ENCODE assay signal across 8 cellular contexts in the genomic region with DNA sequence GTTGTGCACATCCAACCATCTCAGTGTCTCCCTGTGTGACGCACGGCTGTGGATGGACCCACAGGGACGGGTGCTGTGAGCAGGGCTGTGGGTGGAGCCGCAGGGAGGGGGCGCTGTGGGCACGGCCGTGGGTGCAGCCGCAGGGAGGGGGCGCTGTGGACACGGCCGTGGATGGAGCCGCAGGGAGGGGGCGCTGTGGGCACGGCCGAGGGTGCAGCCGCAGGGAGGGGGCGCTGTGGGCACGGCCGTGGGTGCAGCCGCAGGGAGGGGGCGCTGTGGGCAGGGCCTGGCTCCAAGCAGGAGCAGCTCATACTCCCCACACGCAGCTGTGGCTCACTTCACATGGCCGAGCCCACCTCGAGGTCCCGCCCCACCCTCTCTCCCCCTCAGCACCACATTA. TPM values are rescaled to one million over a fixed set of nuclear protein-coding genes. Genes with fewer than 3 reads are reported as not detected.
DNase-seq lines count a peak whose midpoint lies in the region; ATAC-seq and TF ChIP-seq lines count a peak whose summit lies in the region.

No MANE protein-coding gene starts in this region.

- H3K9me3 Mint-ChIP-seq in CD4-positive, alpha-beta T cell = no peaks in the 10 kb centered on the region
- H3K9me3 Mint-ChIP-seq in glutamatergic neuron (ENCODE audit: unreplicated experiment) = peaks cover 5% of the 10 kb centered on the region

- peak in 3 of 10 experiments; percentile 11 to 41 (median 41) for DNase-seq in CD4-positive, alpha-beta T cell
- peak; percentile 10 for DNase-seq in activated naive CD4-positive, alpha-beta T cell treated with Interleukin-2 at 50 U/mL for 16 hours
- DNase-seq in glutamatergic neuron (peak; percentile 70), posterior vena cava (ENCODE audit: low spot score) (peak; percentile 90), NCI-H510A treated with DMSO at 0.1 percent for 48 hours (lab: John Stamatoyannopoulos, UW) (no peak), retina (no peak)

- TF ChIP-seq CTCF in CD4-positive, alpha-beta T cell (IDR thresholded peaks at IDR 0.05) = no peak
- TF ChIP-seq CTCF in glutamatergic neuron (IDR thresholded peaks at IDR 0.05; ENCODE audit: partially characterized antibody, unreplicated experiment) = peak; percentile 64

- TF ChIP-seq RAD21 in Ishikawa (IDR thresholded peaks at IDR 0.05; ENCODE audit: low read depth) = peak; percentile 55

- H3K4me1 Mint-ChIP-seq in CD4-positive, alpha-beta T cell (ENCODE audit: low read depth) = peaks cover 7% of the 10 kb centered on the region
- peaks cover 11% of the 10 kb centered on the region for H3K4me1 Mint-ChIP-seq in glutamatergic neuron (ENCODE audit: low read depth, unreplicated experiment)

- no peak overlapping the region for H3K27ac Mint-ChIP-seq in CD4-positive, alpha-beta T cell
- no peak overlapping the region for H3K27ac Mint-ChIP-seq in glutamatergic neuron (ENCODE audit: unreplicated experiment)

- H3K4me3 Mint-ChIP-seq in CD4-positive, alpha-beta T cell = no peak overlapping the region
- H3K4me3 Mint-ChIP-seq in glutamatergic neuron (ENCODE audit: unreplicated experiment) = no peak overlapping the region

- intact Hi-C loops in CD4-positive, alpha-beta T cell (cut with DNase I, micrococcal nuclease) = loop anchor here (5.0 to 10.0 kb wide), 2 partner anchors 51 to 339 kb away; a partner anchor contains a TSS
- intact Hi-C loops in posterior vena cava (cut with DNase I) = loop anchor here (5.0 kb wide), 2 partner anchors 51 to 66 kb away; a partner anchor contains a TSS

- H3K27me3 ChIP-seq in CD4-positive, alpha-beta T cell (ENCODE audit: control insufficient read depth, insufficient read depth, low read length) = no peaks in the 10 kb centered on the region

- no peaks in the 10 kb centered on the region for H3K36me3 Mint-ChIP-seq in CD4-positive, alpha-beta T cell (ENCODE audit: low read depth)
- H3K36me3 Mint-ChIP-seq in glutamatergic neuron (ENCODE audit: unreplicated experiment) = no peaks in the 10 kb centered on the region

- CTCF ChIA-PET in CD4-positive, alpha-beta T cell (lab: Charles Lee) = interaction anchor here (0.6 to 2.1 kb wide), 18 partner anchors 18 to 344 kb away, joined by 3 to 14 read pairs (median 3); a partner anchor contains a TSS

- no peak for TF ChIP-seq EP300 in Ishikawa (IDR thresholded peaks at IDR 0.05; ENCODE audit: borderline replicate concordance)

- ATAC-seq in CD4-positive, alpha-beta T cell (ENCODE audit: poor library complexity) = peak; percentile 73
- peak; percentile 48 for ATAC-seq in GM18907 (IDR thresholded peaks at IDR 0.05; ENCODE audit: unreplicated experiment)

- POLR2A ChIA-PET in CD4-positive, alpha-beta T cell (lab: Charles Lee) = no interaction called here

- no peaks in the 10 kb centered on the region for H3K9me3 ChIP-seq in CD4-positive, alpha-beta T cell (ENCODE audit: control insufficient read depth, low read length)

- H3K27me3 Mint-ChIP-seq in CD4-positive, alpha-beta T cell = no peaks in the 10 kb centered on the region
- H3K27me3 Mint-ChIP-seq in glutamatergic neuron (ENCODE audit: unreplicated experiment) = peaks cover 5% of the 10 kb centered on the region

- H3K27ac ChIP-seq in CD4-positive, alpha-beta T cell (ENCODE audit: low read depth, low read length) = no peak overlapping the region

TF ChIP-seq in Ishikawa, 13 proteins besides CTCF, POLR2A, EP300 and RAD21:
- TF ChIP-seq CEBPB (IDR thresholded peaks at IDR 0.05) = no peak

RNA-seq across cellular contexts. Expression of a gene that starts 6.0 kb away (rescaled TPM):
- 1 to 10 TPM; 4.2 to 4.9 TPM for total RNA-seq in CD4-positive, alpha-beta T cell
- total RNA-seq in glutamatergic neuron (ENCODE audit: unreplicated experiment) (131 TPM), posterior vena cava (10 to 100 TPM; 11.5 to 11.6 TPM)

RNA-seq across cellular contexts. Expression of a gene that starts 14.7 kb away (rescaled TPM):
- 1 to 10 TPM; 1.2 to 1.3 TPM for total RNA-seq in CD4-positive, alpha-beta T cell
- total RNA-seq in glutamatergic neuron (ENCODE audit: unreplicated experiment) (88.5 TPM), posterior vena cava (10 to 100 TPM; 10.4 to 13.2 TPM)

RNA-seq across cellular contexts. Expression of a gene that starts 25.1 kb away (rescaled TPM):
- 10 to 100 TPM; 87.3 to 88.7 TPM for total RNA-seq in CD4-positive, alpha-beta T cell
- total RNA-seq in glutamatergic neuron (ENCODE audit: unreplicated experiment) (88.2 TPM), posterior vena cava (10 to 100 TPM; 14.1 to 23.6 TPM)

RNA-seq across cellular contexts. Expression of a gene that starts 31.3 kb away (rescaled TPM):
- 1 to 10 TPM; 2.8 to 3.9 TPM for total RNA-seq in CD4-positive, alpha-beta T cell
- total RNA-seq in glutamatergic neuron (ENCODE audit: unreplicated experiment) (95.2 TPM), posterior vena cava (100 to 1,000 TPM; 108 to 125 TPM)

RNA-seq across cellular contexts. Expression of a gene that starts 31.3 kb away (rescaled TPM):
- total RNA-seq in CD4-positive, alpha-beta T cell = 100 to 1,000 TPM; 124 to 126 TPM
- total RNA-seq in glutamatergic neuron (ENCODE audit: unreplicated experiment) (51.0 TPM), posterior vena cava (10 to 100 TPM; 20.6 to 23.4 TPM)

Comparison
In these comparisons a context has a peak if more than half of its experiments do, and no peak if none do; other contexts are left out.
1. DNase-seq: peak in activated naive CD4-positive, alpha-beta T cell treated with Interleukin-2 at 50 U/mL for 16 hours (single experiment), glutamatergic neuron (single experiment) and posterior vena cava (single experiment); none in NCI-H510A treated with DMSO at 0.1 percent for 48 hours (single experiment) and retina (single experiment).
2. RNA of a gene that starts 6.0 kb away (total RNA-seq): 131 TPM in glutamatergic neuron (single experiment); 11.5 to 11.6 TPM in posterior vena cava and 4.2 to 4.9 TPM in CD4-positive, alpha-beta T cell; every median in the first group is over 10 times any median in the second.
3. RNA of a gene that starts 14.7 kb away (total RNA-seq): 88.5 TPM in glutamatergic neuron (single experiment) and 10.4 to 13.2 TPM in posterior vena cava; 1.2 to 1.3 TPM in CD4-positive, alpha-beta T cell; every median in the first group is over 4 times any median in the second.